Comparison of ENCODE assay signal across 22 cellular contexts in the genomic region with DNA sequence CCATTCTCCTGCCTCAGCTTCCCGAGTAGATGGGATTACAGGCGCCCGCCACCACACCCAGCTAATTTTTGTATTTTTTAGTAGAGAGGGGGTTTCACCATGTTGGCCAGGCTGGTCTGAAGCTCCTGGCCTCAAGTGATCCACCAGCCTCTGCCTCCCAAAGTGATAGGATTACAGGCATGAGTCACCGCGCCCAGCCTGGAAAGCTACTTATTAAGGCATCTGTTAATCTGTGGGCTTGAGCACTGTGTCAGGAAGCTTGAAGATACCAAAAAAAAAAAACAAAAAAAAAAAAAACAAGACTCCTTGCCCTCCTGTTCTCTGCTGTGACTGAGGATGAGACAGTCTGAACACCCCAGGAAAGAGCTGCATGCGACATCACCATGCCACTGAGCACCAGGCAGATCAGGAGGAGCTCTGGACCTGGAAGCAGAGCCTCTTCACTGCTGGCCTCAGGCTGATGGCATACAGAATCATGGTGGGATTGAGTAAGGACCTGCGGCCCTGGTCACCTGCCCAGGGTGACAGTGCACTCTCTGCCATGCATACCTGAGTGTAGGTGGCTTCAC.
DNase-seq lines count a peak whose midpoint lies in the region; ATAC-seq, FAIRE-seq and TF ChIP-seq lines count a peak whose summit lies in the region.
"Had no signal": no experiment of that assay in that cellular context is flagged by ENCODE, and none has a peak within 500 bp of the region (broad histone marks: within the 10 kb centered on the region; RNA-seq: fewer than 3 reads in every experiment).

No MANE protein-coding gene starts in this region.

- no peak for ATAC-seq in upper lobe of right lung
- no peak for ATAC-seq in HG03457 (IDR thresholded peaks at IDR 0.05; ENCODE audit: unreplicated experiment)
- ATAC-seq: heart right ventricle; stimulated activated effector memory CD8-positive, alpha-beta T cell treated with anti-CD3 and anti-CD28 coated beads, Interleukin-12 subunit alpha, Interleukin-12 subunit beta, amount 100 ng/mL, for 72 hours had no signal

- no peak for TF ChIP-seq CTCF in fibroblast of mammary gland (conservative IDR thresholded peaks at IDR 0.05; ENCODE audit: control insufficient read depth, insufficient read depth, low read depth, low read length)
- TF ChIP-seq CTCF in upper lobe of right lung (IDR thresholded peaks at IDR 0.05): no peak

- H3K27me3 ChIP-seq in upper lobe of right lung: no peaks in the 10 kb centered on the region
- H3K27me3 ChIP-seq: heart right ventricle had no signal

- no peak overlapping the region for H3K27ac ChIP-seq in upper lobe of right lung
- H3K27ac ChIP-seq: heart right ventricle had no signal

- no peak overlapping the region for H3K4me3 ChIP-seq in fibroblast of mammary gland (ENCODE audit: control insufficient read depth, low read depth, low read length)
- no peak overlapping the region for H3K4me3 ChIP-seq in upper lobe of right lung
- H3K4me3 ChIP-seq: heart right ventricle had no signal

- no peaks in the 10 kb centered on the region for H3K36me3 ChIP-seq in upper lobe of right lung

- DNase-seq in NCI-H2171 treated with DMSO at 0.1 percent for 48 hours (lab: John Stamatoyannopoulos, UW) (peak; percentile 60), NCI-H2171 (lab: John Stamatoyannopoulos, UW) (no peak), NCI-H82 (lab: John Stamatoyannopoulos, UW) (peak; percentile 95), fibroblast of mammary gland (ENCODE audit: low read depth) (peak; percentile 65), upper lobe of right lung (peak; percentile 27), GOT3 (lab: John Stamatoyannopoulos, UW) (no peak), RCC 7860 (ENCODE audit: low spot score) (no peak)
- DNase-seq: activated CD4-positive, alpha-beta memory T cell treated with anti-CD3 and anti-CD28 coated beads for 36 hours; activated T-cell treated with anti-CD3 and anti-CD28 coated beads, Interleukin-2, amount 50 U/mL, for 24 hours; CD4-positive, alpha-beta T cell; dermis blood vessel endothelial cell; erythroblast; heart right ventricle; NCI-H187 treated with DMSO at 0.1 percent for 48 hours; NCI-H526; nephron progenitor cell; trophoblast cell had no signal

- intact Hi-C loops in upper lobe of right lung (cut with DNase I): no loop called here

- no peaks in the 10 kb centered on the region for H3K4me1 ChIP-seq in upper lobe of right lung
- H3K4me1 ChIP-seq: heart right ventricle had no signal

- no peak for FAIRE-seq in RCC 7860 (lab: Jason Lieb, UNC)
- FAIRE-seq: A204.1, GM19239, islet of Langerhans had no signal

- H3K9me3 ChIP-seq in upper lobe of right lung: no peaks in the 10 kb centered on the region
- H3K9me3 ChIP-seq: heart right ventricle had no signal

Comparison
In these comparisons a context has a peak if more than half of its experiments do, and no peak if none do; other contexts are left out.
1. DNase-seq: peak in NCI-H2171 treated with DMSO at 0.1 percent for 48 hours (single experiment), NCI-H82 (single experiment), fibroblast of mammary gland (single experiment) and upper lobe of right lung (single experiment); none in NCI-H2171 (single experiment), GOT3 (single experiment) and RCC 7860 (single experiment).